ENCODE assay signal across 2 cellular contexts in the genomic region with DNA sequence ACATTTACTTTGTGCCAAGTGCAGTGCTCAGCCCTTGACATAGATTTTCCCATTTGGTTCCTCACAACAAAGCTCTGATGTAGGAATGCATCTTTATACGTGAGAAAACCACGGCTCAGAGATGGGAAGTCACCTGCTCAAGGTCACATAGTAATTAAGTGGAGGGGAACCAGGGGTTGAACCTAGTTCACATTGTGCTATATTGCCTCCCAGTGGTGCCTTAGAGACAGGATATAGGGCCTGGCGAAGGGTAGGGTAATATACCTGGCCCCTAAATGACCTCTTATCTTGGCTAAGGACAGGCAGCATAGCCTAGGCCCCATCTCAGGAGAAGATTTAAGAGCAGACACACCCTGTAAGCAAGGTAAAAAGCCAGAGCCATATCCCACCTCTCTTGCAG.
TF ChIP-seq lines count a peak whose summit lies in the region.

No MANE protein-coding gene starts in this region.

TF ChIP-seq in GM23338, 12 proteins besides CTCF, POLR2A, EP300 and RAD21 (continued from another document):
- TF ChIP-seq, protein P1, sequence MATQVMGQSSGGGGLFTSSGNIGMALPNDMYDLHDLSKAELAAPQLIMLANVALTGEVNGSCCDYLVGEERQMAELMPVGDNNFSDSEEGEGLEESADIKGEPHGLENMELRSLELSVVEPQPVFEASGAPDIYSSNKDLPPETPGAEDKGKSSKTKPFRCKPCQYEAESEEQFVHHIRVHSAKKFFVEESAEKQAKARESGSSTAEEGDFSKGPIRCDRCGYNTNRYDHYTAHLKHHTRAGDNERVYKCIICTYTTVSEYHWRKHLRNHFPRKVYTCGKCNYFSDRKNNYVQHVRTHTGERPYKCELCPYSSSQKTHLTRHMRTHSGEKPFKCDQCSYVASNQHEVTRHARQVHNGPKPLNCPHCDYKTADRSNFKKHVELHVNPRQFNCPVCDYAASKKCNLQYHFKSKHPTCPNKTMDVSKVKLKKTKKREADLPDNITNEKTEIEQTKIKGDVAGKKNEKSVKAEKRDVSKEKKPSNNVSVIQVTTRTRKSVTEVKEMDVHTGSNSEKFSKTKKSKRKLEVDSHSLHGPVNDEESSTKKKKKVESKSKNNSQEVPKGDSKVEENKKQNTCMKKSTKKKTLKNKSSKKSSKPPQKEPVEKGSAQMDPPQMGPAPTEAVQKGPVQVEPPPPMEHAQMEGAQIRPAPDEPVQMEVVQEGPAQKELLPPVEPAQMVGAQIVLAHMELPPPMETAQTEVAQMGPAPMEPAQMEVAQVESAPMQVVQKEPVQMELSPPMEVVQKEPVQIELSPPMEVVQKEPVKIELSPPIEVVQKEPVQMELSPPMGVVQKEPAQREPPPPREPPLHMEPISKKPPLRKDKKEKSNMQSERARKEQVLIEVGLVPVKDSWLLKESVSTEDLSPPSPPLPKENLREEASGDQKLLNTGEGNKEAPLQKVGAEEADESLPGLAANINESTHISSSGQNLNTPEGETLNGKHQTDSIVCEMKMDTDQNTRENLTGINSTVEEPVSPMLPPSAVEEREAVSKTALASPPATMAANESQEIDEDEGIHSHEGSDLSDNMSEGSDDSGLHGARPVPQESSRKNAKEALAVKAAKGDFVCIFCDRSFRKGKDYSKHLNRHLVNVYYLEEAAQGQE (IDR thresholded peaks at IDR 0.05; ENCODE audit: unreplicated experiment), result no peak
- TF ChIP-seq NANOG (IDR thresholded peaks at IDR 0.05; ENCODE audit: borderline replicate concordance) (no peak), JUNB (IDR thresholded peaks at IDR 0.05; ENCODE audit: unreplicated experiment) (no peak), POLR2AphosphoS5 (IDR thresholded peaks at IDR 0.05; ENCODE audit: low read depth) (no peak), EZH2 (IDR thresholded peaks at IDR 0.05; ENCODE audit: low read depth, unreplicated experiment) (no peak)
- TF ChIP-seq, protein P2, sequence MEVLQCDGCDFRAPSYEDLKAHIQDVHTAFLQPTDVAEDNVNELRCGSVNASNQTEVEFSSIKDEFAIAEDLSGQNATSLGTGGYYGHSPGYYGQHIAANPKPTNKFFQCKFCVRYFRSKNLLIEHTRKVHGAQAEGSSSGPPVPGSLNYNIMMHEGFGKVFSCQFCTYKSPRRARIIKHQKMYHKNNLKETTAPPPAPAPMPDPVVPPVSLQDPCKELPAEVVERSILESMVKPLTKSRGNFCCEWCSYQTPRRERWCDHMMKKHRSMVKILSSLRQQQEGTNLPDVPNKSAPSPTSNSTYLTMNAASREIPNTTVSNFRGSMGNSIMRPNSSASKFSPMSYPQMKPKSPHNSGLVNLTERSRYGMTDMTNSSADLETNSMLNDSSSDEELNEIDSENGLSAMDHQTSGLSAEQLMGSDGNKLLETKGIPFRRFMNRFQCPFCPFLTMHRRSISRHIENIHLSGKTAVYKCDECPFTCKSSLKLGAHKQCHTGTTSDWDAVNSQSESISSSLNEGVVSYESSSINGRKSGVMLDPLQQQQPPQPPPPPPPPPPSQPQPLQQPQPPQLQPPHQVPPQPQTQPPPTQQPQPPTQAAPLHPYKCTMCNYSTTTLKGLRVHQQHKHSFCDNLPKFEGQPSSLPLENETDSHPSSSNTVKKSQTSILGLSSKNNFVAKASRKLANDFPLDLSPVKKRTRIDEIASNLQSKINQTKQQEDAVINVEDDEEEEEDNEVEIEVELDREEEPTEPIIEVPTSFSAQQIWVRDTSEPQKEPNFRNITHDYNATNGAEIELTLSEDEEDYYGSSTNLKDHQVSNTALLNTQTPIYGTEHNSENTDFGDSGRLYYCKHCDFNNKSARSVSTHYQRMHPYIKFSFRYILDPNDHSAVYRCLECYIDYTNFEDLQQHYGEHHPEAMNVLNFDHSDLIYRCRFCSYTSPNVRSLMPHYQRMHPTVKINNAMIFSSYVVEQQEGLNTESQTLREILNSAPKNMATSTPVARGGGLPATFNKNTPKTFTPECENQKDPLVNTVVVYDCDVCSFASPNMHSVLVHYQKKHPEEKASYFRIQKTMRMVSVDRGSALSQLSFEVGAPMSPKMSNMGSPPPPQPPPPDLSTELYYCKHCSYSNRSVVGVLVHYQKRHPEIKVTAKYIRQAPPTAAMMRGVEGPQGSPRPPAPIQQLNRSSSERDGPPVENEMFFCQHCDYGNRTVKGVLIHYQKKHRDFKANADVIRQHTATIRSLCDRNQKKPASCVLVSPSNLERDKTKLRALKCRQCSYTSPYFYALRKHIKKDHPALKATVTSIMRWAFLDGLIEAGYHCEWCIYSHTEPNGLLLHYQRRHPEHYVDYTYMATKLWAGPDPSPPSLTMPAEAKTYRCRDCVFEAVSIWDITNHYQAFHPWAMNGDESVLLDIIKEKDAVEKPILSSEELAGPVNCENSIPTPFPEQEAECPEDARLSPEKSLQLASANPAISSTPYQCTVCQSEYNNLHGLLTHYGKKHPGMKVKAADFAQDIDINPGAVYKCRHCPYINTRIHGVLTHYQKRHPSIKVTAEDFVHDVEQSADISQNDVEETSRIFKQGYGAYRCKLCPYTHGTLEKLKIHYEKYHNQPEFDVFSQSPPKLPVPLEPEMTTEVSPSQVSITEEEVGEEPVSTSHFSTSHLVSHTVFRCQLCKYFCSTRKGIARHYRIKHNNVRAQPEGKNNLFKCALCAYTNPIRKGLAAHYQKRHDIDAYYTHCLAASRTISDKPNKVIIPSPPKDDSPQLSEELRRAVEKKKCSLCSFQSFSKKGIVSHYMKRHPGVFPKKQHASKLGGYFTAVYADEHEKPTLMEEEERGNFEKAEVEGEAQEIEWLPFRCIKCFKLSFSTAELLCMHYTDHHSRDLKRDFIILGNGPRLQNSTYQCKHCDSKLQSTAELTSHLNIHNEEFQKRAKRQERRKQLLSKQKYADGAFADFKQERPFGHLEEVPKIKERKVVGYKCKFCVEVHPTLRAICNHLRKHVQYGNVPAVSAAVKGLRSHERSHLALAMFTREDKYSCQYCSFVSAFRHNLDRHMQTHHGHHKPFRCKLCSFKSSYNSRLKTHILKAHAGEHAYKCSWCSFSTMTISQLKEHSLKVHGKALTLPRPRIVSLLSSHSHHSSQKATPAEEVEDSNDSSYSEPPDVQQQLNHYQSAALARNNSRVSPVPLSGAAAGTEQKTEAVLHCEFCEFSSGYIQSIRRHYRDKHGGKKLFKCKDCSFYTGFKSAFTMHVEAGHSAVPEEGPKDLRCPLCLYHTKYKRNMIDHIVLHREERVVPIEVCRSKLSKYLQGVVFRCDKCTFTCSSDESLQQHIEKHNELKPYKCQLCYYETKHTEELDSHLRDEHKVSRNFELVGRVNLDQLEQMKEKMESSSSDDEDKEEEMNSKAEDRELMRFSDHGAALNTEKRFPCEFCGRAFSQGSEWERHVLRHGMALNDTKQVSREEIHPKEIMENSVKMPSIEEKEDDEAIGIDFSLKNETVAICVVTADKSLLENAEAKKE (CRISPR knock-in tag; IDR thresholded peaks at IDR 0.05), result no peak

TF ChIP-seq in WTC11, 78 proteins besides CTCF, POLR2A, EP300 and RAD21 (continued from another document):
- TF ChIP-seq ERG (CRISPR knock-in tag; IDR thresholded peaks at IDR 0.05) (no peak), ZNF281 (CRISPR knock-in tag; IDR thresholded peaks at IDR 0.05) (no peak), ZNF317 (CRISPR knock-in tag; IDR thresholded peaks at IDR 0.05; ENCODE audit: borderline replicate concordance, low read depth) (no peak), CDX4 (CRISPR knock-in tag; IDR thresholded peaks at IDR 0.05; ENCODE audit: borderline replicate concordance) (no peak), ATF1 (CRISPR knock-in tag; IDR thresholded peaks at IDR 0.05) (no peak), ZNF138 (CRISPR knock-in tag; conservative IDR thresholded peaks at IDR 0.05) (no peak), ZNF423 (CRISPR knock-in tag; IDR thresholded peaks at IDR 0.05) (no peak)
